Comparison of ENCODE assay signal across 23 cellular contexts in genomic region chr3:156051651-156052050, GRCh38.
DNase-seq lines count a peak whose midpoint lies in the region; ATAC-seq lines count a peak whose summit lies in the region.
"Had no signal": no experiment of that assay in that cellular context is flagged by ENCODE, and none has a peak within 500 bp of the region (broad histone marks: within the 10 kb centered on the region; RNA-seq: fewer than 3 reads in every experiment).

No MANE protein-coding gene starts in this region.

- DNase-seq in stimulated activated naive CD8-positive, alpha-beta T cell treated with anti-CD3 and anti-CD28 coated beads, Interleukin-15, amount 100 ng/mL, for 72 hours, result no peak
- no peak for DNase-seq in stimulated activated naive CD8-positive, alpha-beta T cell treated with anti-CD3 and anti-CD28 coated beads, Interleukin-15, Interleukin-2, amounts not matched to agents 100 U/mL and 50 U/mL, for 24 hours
- DNase-seq: 8988T; ACHN; AML-193; BE2C; C1 segment of cervical spinal cord; Caco-2; Calu3; CD4-positive, alpha-beta memory T cell; CD4-positive, alpha-beta T cell; CD4-positive, CD25-positive, alpha-beta regulatory T cell; CD8-positive, alpha-beta memory T cell; CD8-positive, alpha-beta T cell; COR-L47; DMS 273 treated with DMSO at 0.1 percent for 48 hours; DMS153; DMS79; DMS79 treated with DMSO at 0.1 percent for 48 hours; DND-41 had no signal

- ATAC-seq in stimulated activated naive CD8-positive, alpha-beta T cell treated with anti-CD3 and anti-CD28 coated beads, Interleukin-15, amount 100 ng/mL, for 72 hours, result peak; percentile 73
- no peak for ATAC-seq in stimulated activated naive CD8-positive, alpha-beta T cell treated with anti-CD3 and anti-CD28 coated beads, Interleukin-15, Interleukin-2, amounts not matched to agents 100 U/mL and 50 U/mL, for 24 hours
- ATAC-seq: A549; CD8-positive, alpha-beta T cell had no signal

- no peaks in the 10 kb centered on the region for H3K9me3 Mint-ChIP-seq in stimulated activated naive CD8-positive, alpha-beta T cell treated with anti-CD3 and anti-CD28 coated beads, Interleukin-15, amount 100 ng/mL, for 72 hours
- H3K9me3 Mint-ChIP-seq: CD4-positive, alpha-beta memory T cell; CD4-positive, alpha-beta T cell; CD8-positive, alpha-beta memory T cell; CD8-positive, alpha-beta T cell had no signal

- peaks cover 5% of the 10 kb centered on the region for H3K4me1 Mint-ChIP-seq in stimulated activated naive CD8-positive, alpha-beta T cell treated with anti-CD3 and anti-CD28 coated beads, Interleukin-15, amount 100 ng/mL, for 72 hours
- H3K4me1 Mint-ChIP-seq: B cell; CD14-positive monocyte; CD4-positive, alpha-beta memory T cell; CD4-positive, CD25-positive, alpha-beta regulatory T cell; CD8-positive, alpha-beta memory T cell had no signal

- H3K27ac Mint-ChIP-seq in stimulated activated naive CD8-positive, alpha-beta T cell treated with anti-CD3 and anti-CD28 coated beads, Interleukin-15, amount 100 ng/mL, for 72 hours, result no peak overlapping the region
- H3K27ac Mint-ChIP-seq: B cell; CD14-positive monocyte; CD4-positive, alpha-beta memory T cell; CD4-positive, alpha-beta T cell; CD8-positive, alpha-beta memory T cell; CD8-positive, alpha-beta T cell had no signal

- peaks cover 31% of the 10 kb centered on the region for H3K27me3 Mint-ChIP-seq in stimulated activated naive CD8-positive, alpha-beta T cell treated with anti-CD3 and anti-CD28 coated beads, Interleukin-15, amount 100 ng/mL, for 72 hours

- H3K4me3 Mint-ChIP-seq in stimulated activated naive CD8-positive, alpha-beta T cell treated with anti-CD3 and anti-CD28 coated beads, Interleukin-15, amount 100 ng/mL, for 72 hours, result no peak overlapping the region
- H3K4me3 Mint-ChIP-seq: B cell; CD14-positive monocyte; CD4-positive, alpha-beta memory T cell; CD4-positive, alpha-beta T cell; CD4-positive, CD25-positive, alpha-beta regulatory T cell; CD8-positive, alpha-beta memory T cell; CD8-positive, alpha-beta T cell had no signal
